ENCODE assay signal across 2 cellular contexts in the genomic region with DNA sequence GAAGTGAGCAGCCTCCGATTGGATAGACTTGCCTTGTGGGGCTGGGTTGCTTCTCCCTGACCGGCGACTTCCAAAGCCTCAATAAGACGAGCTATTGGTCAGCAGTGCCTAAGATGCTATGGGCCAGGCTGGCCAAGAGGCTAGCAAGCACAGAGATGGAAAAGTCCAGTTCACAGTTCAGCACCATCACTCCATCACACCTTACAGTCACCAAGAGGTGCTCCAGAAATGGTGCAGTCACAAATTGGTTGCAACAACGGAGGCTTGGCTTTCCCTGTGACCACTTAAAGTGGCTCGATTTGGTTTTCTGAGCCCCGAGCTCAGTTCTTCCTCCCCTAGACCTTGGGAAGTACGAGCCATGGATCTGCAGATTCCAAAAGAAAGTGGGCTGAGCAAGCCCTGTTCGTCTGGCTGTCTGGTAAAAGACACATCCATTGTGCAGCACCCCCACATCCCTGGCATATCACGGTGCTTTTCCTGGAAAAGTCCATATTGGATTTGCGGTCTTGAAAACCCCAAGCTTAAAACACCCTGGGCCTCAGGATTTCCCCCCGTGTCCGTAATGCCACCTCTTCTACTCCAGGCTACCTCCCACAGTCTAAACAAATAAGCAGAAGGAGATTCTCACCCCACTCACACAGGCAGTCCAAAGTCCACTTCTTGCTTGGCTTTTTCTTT.
TF ChIP-seq lines count a peak whose summit lies in the region.

No MANE protein-coding gene starts in this region.

TF ChIP-seq in K562, 482 proteins besides CTCF, POLR2A, EP300 and RAD21:
- no peak for TF ChIP-seq SIRT6 (IDR thresholded peaks at IDR 0.05; ENCODE audit: low read depth, low read length)
- no peak for TF ChIP-seq POLR2B (IDR thresholded peaks at IDR 0.05; ENCODE audit: low read depth, partially characterized antibody)
- TF ChIP-seq CTBP1 (IDR thresholded peaks at IDR 0.05; ENCODE audit: borderline replicate concordance), result no peak
- no peak for TF ChIP-seq CAMTA2 (CRISPR knock-in tag; conservative IDR thresholded peaks at IDR 0.05)
- TF ChIP-seq FOXJ3 (CRISPR knock-in tag; IDR thresholded peaks at IDR 0.05), result no peak
- TF ChIP-seq, protein P1, sequence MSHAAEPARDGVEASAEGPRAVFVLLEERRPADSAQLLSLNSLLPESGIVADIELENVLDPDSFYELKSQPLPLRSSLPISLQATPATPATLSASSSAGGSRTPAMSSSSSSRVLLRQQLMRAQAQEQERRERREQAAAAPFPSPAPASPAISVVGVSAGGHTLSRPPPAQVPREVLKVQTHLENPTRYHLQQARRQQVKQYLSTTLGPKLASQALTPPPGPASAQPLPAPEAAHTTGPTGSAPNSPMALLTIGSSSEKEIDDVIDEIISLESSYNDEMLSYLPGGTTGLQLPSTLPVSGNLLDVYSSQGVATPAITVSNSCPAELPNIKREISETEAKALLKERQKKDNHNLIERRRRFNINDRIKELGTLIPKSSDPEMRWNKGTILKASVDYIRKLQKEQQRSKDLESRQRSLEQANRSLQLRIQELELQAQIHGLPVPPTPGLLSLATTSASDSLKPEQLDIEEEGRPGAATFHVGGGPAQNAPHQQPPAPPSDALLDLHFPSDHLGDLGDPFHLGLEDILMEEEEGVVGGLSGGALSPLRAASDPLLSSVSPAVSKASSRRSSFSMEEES (CRISPR knock-in tag; IDR thresholded peaks at IDR 0.05), result no peak
- no peak for TF ChIP-seq ZNF175 (CRISPR knock-in tag; IDR thresholded peaks at IDR 0.05; ENCODE audit: low read depth)
- no peak for TF ChIP-seq ETV1 (tag; conservative IDR thresholded peaks at IDR 0.05; ENCODE audit: low read depth)
- TF ChIP-seq, protein P2, sequence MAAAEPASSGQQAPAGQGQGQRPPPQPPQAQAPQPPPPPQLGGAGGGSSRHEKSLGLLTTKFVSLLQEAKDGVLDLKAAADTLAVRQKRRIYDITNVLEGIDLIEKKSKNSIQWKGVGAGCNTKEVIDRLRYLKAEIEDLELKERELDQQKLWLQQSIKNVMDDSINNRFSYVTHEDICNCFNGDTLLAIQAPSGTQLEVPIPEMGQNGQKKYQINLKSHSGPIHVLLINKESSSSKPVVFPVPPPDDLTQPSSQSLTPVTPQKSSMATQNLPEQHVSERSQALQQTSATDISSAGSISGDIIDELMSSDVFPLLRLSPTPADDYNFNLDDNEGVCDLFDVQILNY (CRISPR knock-in tag; IDR thresholded peaks at IDR 0.05), result no peak
- TF ChIP-seq ZKSCAN8 (CRISPR knock-in tag; IDR thresholded peaks at IDR 0.05), result no peak
- no peak for TF ChIP-seq RBM15 (IDR thresholded peaks at IDR 0.05; ENCODE audit: insufficient read depth, low read length)
- TF ChIP-seq MED1 (CRISPR knock-in tag; IDR thresholded peaks at IDR 0.05; ENCODE audit: borderline replicate concordance), result no peak
- TF ChIP-seq HNRNPK (IDR thresholded peaks at IDR 0.05; ENCODE audit: low read depth, low read length, poor library complexity, severe bottlenecking), result no peak
- TF ChIP-seq DMBX1 (CRISPR knock-in tag; IDR thresholded peaks at IDR 0.05; ENCODE audit: borderline replicate concordance), result no peak

TF ChIP-seq in HepG2, 621 proteins besides CTCF, POLR2A, EP300 and RAD21:
- no peak for TF ChIP-seq MTF1 (CRISPR knock-in tag; IDR thresholded peaks at IDR 0.05)
- TF ChIP-seq NAIF1 (CRISPR knock-in tag; IDR thresholded peaks at IDR 0.05; ENCODE audit: borderline replicate concordance), result no peak
- TF ChIP-seq ZNF569 (CRISPR knock-in tag; IDR thresholded peaks at IDR 0.05; ENCODE audit: borderline replicate concordance), result no peak
- TF ChIP-seq PHF21A (CRISPR knock-in tag; IDR thresholded peaks at IDR 0.05), result no peak
- TF ChIP-seq ZSCAN20 (CRISPR knock-in tag; IDR thresholded peaks at IDR 0.05; ENCODE audit: borderline replicate concordance), result no peak
- no peak for TF ChIP-seq MAFG (CRISPR knock-in tag; IDR thresholded peaks at IDR 0.05)
- TF ChIP-seq, protein P3, sequence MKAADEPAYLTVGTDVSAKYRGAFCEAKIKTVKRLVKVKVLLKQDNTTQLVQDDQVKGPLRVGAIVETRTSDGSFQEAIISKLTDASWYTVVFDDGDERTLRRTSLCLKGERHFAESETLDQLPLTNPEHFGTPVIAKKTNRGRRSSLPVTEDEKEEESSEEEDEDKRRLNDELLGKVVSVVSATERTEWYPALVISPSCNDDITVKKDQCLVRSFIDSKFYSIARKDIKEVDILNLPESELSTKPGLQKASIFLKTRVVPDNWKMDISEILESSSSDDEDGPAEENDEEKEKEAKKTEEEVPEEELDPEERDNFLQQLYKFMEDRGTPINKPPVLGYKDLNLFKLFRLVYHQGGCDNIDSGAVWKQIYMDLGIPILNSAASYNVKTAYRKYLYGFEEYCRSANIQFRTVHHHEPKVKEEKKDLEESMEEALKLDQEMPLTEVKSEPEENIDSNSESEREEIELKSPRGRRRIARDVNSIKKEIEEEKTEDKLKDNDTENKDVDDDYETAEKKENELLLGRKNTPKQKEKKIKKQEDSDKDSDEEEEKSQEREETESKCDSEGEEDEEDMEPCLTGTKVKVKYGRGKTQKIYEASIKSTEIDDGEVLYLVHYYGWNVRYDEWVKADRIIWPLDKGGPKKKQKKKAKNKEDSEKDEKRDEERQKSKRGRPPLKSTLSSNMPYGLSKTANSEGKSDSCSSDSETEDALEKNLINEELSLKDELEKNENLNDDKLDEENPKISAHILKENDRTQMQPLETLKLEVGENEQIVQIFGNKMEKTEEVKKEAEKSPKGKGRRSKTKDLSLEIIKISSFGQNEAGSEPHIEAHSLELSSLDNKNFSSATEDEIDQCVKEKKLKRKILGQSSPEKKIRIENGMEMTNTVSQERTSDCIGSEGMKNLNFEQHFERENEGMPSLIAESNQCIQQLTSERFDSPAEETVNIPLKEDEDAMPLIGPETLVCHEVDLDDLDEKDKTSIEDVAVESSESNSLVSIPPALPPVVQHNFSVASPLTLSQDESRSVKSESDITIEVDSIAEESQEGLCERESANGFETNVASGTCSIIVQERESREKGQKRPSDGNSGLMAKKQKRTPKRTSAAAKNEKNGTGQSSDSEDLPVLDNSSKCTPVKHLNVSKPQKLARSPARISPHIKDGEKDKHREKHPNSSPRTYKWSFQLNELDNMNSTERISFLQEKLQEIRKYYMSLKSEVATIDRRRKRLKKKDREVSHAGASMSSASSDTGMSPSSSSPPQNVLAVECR (CRISPR knock-in tag; IDR thresholded peaks at IDR 0.05; ENCODE audit: borderline replicate concordance), result no peak
- TF ChIP-seq DNMT3B (CRISPR knock-in tag; conservative IDR thresholded peaks at IDR 0.05), result no peak
- TF ChIP-seq, protein P4, sequence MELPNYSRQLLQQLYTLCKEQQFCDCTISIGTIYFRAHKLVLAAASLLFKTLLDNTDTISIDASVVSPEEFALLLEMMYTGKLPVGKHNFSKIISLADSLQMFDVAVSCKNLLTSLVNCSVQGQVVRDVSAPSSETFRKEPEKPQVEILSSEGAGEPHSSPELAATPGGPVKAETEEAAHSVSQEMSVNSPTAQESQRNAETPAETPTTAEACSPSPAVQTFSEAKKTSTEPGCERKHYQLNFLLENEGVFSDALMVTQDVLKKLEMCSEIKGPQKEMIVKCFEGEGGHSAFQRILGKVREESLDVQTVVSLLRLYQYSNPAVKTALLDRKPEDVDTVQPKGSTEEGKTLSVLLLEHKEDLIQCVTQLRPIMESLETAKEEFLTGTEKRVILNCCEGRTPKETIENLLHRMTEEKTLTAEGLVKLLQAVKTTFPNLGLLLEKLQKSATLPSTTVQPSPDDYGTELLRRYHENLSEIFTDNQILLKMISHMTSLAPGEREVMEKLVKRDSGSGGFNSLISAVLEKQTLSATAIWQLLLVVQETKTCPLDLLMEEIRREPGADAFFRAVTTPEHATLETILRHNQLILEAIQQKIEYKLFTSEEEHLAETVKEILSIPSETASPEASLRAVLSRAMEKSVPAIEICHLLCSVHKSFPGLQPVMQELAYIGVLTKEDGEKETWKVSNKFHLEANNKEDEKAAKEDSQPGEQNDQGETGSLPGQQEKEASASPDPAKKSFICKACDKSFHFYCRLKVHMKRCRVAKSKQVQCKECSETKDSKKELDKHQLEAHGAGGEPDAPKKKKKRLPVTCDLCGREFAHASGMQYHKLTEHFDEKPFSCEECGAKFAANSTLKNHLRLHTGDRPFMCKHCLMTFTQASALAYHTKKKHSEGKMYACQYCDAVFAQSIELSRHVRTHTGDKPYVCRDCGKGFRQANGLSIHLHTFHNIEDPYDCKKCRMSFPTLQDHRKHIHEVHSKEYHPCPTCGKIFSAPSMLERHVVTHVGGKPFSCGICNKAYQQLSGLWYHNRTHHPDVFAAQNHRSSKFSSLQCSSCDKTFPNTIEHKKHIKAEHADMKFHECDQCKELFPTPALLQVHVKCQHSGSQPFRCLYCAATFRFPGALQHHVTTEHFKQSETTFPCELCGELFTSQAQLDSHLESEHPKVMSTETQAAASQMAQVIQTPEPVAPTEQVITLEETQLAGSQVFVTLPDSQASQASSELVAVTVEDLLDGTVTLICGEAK (IDR thresholded peaks at IDR 0.05), result no peak
- TF ChIP-seq, protein P4 (CRISPR knock-in tag; IDR thresholded peaks at IDR 0.05), result no peak
- no peak for TF ChIP-seq HNRNPUL1 (IDR thresholded peaks at IDR 0.05; ENCODE audit: low read depth, low read length)
- no peak for TF ChIP-seq ZNF383 (CRISPR knock-in tag; IDR thresholded peaks at IDR 0.05; ENCODE audit: borderline replicate concordance)
- no peak for TF ChIP-seq ZKSCAN1 (IDR thresholded peaks at IDR 0.05; ENCODE audit: low read length)
- no peak for TF ChIP-seq AKAP8 (CRISPR knock-in tag; IDR thresholded peaks at IDR 0.05)
- TF ChIP-seq, protein P5, sequence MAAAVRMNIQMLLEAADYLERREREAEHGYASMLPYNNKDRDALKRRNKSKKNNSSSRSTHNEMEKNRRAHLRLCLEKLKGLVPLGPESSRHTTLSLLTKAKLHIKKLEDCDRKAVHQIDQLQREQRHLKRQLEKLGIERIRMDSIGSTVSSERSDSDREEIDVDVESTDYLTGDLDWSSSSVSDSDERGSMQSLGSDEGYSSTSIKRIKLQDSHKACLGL (CRISPR knock-in tag; IDR thresholded peaks at IDR 0.05), result no peak
- TF ChIP-seq, protein P6, sequence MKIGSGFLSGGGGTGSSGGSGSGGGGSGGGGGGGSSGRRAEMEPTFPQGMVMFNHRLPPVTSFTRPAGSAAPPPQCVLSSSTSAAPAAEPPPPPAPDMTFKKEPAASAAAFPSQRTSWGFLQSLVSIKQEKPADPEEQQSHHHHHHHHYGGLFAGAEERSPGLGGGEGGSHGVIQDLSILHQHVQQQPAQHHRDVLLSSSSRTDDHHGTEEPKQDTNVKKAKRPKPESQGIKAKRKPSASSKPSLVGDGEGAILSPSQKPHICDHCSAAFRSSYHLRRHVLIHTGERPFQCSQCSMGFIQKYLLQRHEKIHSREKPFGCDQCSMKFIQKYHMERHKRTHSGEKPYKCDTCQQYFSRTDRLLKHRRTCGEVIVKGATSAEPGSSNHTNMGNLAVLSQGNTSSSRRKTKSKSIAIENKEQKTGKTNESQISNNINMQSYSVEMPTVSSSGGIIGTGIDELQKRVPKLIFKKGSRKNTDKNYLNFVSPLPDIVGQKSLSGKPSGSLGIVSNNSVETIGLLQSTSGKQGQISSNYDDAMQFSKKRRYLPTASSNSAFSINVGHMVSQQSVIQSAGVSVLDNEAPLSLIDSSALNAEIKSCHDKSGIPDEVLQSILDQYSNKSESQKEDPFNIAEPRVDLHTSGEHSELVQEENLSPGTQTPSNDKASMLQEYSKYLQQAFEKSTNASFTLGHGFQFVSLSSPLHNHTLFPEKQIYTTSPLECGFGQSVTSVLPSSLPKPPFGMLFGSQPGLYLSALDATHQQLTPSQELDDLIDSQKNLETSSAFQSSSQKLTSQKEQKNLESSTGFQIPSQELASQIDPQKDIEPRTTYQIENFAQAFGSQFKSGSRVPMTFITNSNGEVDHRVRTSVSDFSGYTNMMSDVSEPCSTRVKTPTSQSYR (CRISPR knock-in tag; IDR thresholded peaks at IDR 0.05; ENCODE audit: borderline replicate concordance), result no peak
- no peak for TF ChIP-seq MIER2 (CRISPR knock-in tag; IDR thresholded peaks at IDR 0.05)
- TF ChIP-seq ARNTL (CRISPR knock-in tag; IDR thresholded peaks at IDR 0.05), result no peak
